ENCODE assay signal across 1 cellular context in the genomic region with DNA sequence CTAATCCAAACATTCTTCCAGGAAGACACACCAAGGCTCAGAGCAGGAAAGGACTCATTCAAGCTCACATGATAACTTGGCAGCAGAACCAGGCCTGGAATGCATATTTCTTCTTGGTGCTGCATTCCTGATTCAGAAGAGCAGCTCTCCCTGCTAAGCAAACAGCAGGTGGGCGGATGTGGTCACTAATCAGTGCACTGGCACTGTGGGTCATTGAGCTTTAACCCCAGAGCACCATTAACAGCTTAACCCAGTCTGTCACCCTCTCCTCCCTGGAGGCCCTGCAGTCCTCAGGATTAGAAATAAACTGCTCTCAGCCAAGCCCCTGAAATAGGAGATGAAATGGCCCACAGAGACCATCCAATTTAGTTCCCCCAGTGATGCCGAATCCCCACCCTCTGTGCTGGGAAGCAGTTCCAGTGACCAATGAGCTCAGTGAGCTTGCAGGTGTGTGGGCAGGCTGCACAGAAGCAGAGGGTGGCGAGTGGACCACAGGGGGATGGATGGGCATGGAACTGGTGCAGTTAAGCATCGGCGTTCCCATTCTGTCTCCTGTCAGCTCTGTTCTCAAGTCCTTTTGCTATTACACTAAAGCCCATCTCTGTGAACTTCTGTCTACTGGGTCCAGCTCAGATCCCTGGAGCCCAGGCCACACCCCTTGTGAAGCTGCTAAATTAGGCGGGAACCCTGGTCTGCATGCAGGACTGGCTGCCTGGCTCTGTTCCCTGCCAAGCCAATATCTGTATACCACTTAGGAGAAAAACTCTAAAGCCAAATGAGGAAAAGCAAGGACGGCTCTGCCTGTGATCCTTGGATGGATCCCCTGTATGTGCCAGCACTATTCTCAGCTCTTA.
TF ChIP-seq lines count a peak whose summit lies in the region.

No MANE protein-coding gene starts in this region.

TF ChIP-seq in GM23338, 12 proteins besides CTCF, POLR2A, EP300 and RAD21:
- TF ChIP-seq, protein P1, sequence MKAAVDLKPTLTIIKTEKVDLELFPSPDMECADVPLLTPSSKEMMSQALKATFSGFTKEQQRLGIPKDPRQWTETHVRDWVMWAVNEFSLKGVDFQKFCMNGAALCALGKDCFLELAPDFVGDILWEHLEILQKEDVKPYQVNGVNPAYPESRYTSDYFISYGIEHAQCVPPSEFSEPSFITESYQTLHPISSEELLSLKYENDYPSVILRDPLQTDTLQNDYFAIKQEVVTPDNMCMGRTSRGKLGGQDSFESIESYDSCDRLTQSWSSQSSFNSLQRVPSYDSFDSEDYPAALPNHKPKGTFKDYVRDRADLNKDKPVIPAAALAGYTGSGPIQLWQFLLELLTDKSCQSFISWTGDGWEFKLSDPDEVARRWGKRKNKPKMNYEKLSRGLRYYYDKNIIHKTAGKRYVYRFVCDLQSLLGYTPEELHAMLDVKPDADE (IDR thresholded peaks at IDR 0.05) = no peak
- TF ChIP-seq ZNF114 (CRISPR knock-in tag; IDR thresholded peaks at IDR 0.05) (no peak), NANOG (IDR thresholded peaks at IDR 0.05; ENCODE audit: borderline replicate concordance) (no peak), STAT1 (IDR thresholded peaks at IDR 0.05; ENCODE audit: unreplicated experiment) (no peak), JUNB (IDR thresholded peaks at IDR 0.05; ENCODE audit: unreplicated experiment) (no peak), ZNF331 (CRISPR knock-in tag; IDR thresholded peaks at IDR 0.05; ENCODE audit: low read depth) (no peak), EZH2 (IDR thresholded peaks at IDR 0.05; ENCODE audit: low read depth, unreplicated experiment) (no peak), POLR2AphosphoS5 (IDR thresholded peaks at IDR 0.05; ENCODE audit: low read depth) (no peak), CREB1 (CRISPR knock-in tag; IDR thresholded peaks at IDR 0.05; ENCODE audit: low read depth) (no peak), EZH2phosphoT487 (IDR thresholded peaks at IDR 0.05; ENCODE audit: unreplicated experiment) (no peak)
- TF ChIP-seq, protein P2, sequence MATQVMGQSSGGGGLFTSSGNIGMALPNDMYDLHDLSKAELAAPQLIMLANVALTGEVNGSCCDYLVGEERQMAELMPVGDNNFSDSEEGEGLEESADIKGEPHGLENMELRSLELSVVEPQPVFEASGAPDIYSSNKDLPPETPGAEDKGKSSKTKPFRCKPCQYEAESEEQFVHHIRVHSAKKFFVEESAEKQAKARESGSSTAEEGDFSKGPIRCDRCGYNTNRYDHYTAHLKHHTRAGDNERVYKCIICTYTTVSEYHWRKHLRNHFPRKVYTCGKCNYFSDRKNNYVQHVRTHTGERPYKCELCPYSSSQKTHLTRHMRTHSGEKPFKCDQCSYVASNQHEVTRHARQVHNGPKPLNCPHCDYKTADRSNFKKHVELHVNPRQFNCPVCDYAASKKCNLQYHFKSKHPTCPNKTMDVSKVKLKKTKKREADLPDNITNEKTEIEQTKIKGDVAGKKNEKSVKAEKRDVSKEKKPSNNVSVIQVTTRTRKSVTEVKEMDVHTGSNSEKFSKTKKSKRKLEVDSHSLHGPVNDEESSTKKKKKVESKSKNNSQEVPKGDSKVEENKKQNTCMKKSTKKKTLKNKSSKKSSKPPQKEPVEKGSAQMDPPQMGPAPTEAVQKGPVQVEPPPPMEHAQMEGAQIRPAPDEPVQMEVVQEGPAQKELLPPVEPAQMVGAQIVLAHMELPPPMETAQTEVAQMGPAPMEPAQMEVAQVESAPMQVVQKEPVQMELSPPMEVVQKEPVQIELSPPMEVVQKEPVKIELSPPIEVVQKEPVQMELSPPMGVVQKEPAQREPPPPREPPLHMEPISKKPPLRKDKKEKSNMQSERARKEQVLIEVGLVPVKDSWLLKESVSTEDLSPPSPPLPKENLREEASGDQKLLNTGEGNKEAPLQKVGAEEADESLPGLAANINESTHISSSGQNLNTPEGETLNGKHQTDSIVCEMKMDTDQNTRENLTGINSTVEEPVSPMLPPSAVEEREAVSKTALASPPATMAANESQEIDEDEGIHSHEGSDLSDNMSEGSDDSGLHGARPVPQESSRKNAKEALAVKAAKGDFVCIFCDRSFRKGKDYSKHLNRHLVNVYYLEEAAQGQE (IDR thresholded peaks at IDR 0.05; ENCODE audit: unreplicated experiment) = no peak
- TF ChIP-seq, protein P3, sequence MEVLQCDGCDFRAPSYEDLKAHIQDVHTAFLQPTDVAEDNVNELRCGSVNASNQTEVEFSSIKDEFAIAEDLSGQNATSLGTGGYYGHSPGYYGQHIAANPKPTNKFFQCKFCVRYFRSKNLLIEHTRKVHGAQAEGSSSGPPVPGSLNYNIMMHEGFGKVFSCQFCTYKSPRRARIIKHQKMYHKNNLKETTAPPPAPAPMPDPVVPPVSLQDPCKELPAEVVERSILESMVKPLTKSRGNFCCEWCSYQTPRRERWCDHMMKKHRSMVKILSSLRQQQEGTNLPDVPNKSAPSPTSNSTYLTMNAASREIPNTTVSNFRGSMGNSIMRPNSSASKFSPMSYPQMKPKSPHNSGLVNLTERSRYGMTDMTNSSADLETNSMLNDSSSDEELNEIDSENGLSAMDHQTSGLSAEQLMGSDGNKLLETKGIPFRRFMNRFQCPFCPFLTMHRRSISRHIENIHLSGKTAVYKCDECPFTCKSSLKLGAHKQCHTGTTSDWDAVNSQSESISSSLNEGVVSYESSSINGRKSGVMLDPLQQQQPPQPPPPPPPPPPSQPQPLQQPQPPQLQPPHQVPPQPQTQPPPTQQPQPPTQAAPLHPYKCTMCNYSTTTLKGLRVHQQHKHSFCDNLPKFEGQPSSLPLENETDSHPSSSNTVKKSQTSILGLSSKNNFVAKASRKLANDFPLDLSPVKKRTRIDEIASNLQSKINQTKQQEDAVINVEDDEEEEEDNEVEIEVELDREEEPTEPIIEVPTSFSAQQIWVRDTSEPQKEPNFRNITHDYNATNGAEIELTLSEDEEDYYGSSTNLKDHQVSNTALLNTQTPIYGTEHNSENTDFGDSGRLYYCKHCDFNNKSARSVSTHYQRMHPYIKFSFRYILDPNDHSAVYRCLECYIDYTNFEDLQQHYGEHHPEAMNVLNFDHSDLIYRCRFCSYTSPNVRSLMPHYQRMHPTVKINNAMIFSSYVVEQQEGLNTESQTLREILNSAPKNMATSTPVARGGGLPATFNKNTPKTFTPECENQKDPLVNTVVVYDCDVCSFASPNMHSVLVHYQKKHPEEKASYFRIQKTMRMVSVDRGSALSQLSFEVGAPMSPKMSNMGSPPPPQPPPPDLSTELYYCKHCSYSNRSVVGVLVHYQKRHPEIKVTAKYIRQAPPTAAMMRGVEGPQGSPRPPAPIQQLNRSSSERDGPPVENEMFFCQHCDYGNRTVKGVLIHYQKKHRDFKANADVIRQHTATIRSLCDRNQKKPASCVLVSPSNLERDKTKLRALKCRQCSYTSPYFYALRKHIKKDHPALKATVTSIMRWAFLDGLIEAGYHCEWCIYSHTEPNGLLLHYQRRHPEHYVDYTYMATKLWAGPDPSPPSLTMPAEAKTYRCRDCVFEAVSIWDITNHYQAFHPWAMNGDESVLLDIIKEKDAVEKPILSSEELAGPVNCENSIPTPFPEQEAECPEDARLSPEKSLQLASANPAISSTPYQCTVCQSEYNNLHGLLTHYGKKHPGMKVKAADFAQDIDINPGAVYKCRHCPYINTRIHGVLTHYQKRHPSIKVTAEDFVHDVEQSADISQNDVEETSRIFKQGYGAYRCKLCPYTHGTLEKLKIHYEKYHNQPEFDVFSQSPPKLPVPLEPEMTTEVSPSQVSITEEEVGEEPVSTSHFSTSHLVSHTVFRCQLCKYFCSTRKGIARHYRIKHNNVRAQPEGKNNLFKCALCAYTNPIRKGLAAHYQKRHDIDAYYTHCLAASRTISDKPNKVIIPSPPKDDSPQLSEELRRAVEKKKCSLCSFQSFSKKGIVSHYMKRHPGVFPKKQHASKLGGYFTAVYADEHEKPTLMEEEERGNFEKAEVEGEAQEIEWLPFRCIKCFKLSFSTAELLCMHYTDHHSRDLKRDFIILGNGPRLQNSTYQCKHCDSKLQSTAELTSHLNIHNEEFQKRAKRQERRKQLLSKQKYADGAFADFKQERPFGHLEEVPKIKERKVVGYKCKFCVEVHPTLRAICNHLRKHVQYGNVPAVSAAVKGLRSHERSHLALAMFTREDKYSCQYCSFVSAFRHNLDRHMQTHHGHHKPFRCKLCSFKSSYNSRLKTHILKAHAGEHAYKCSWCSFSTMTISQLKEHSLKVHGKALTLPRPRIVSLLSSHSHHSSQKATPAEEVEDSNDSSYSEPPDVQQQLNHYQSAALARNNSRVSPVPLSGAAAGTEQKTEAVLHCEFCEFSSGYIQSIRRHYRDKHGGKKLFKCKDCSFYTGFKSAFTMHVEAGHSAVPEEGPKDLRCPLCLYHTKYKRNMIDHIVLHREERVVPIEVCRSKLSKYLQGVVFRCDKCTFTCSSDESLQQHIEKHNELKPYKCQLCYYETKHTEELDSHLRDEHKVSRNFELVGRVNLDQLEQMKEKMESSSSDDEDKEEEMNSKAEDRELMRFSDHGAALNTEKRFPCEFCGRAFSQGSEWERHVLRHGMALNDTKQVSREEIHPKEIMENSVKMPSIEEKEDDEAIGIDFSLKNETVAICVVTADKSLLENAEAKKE (CRISPR knock-in tag; IDR thresholded peaks at IDR 0.05) = no peak
TF ChIP-seq in GM23338: peak in this region for 0.
